In the genomic region with DNA sequence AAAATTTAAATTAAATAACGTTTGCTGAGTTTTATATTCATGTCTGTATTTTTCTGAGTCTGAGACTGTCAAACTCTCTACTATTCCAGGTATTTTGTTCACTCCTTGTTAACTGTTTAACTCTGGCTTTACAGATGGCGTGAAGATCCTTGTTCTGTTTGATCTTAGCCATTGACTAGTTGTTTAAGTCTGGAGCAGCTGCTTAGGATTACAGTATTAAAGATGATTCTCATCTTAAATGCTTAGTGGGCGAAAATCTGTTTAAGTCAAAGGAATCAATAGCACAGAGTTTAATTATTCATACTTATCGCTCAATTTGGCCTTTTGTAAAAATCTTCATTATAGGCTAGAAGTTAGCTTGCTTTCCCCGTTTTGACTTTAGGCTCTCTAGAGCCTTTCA, we compare ENCODE assay signal across 12 cellular contexts. TPM values are rescaled to one million over a fixed set of nuclear protein-coding genes. Genes with fewer than 3 reads are reported as not detected.
DNase-seq lines count a peak whose midpoint lies in the region; ATAC-seq and TF ChIP-seq lines count a peak whose summit lies in the region.
"Had no signal": no experiment of that assay in that cellular context is flagged by ENCODE, and none has a peak within 500 bp of the region (broad histone marks: within the 10 kb centered on the region; RNA-seq: fewer than 3 reads in every experiment).

No MANE protein-coding gene starts in this region.

- ATAC-seq in GM21723 (IDR thresholded peaks at IDR 0.05; ENCODE audit: unreplicated experiment) (no peak), GM19452 (IDR thresholded peaks at IDR 0.05; ENCODE audit: unreplicated experiment) (no peak), HG02981 (IDR thresholded peaks at IDR 0.05; ENCODE audit: unreplicated experiment) (no peak)
- ATAC-seq: activated T-cell treated with anti-CD3 and anti-CD28 coated beads, Interleukin-2, amount 50 U/mL, for 72 hours had no signal

- H3K4ac ChIP-seq in mesenchymal stem cell (ENCODE audit: low read depth in 1 of 2, low read length in 2 of 2), result no peak overlapping the region

- H3K18ac ChIP-seq in mesenchymal stem cell (ENCODE audit: low read depth in 1 of 2, low read length in 2 of 2), result no peak overlapping the region

- peaks cover 15% of the 10 kb centered on the region for H3K9me3 ChIP-seq in mesenchymal stem cell (ENCODE audit: control insufficient read depth, low read length)
- no peaks in the 10 kb centered on the region for H3K9me3 ChIP-seq in testis

- no peak overlapping the region for H2BK120ac ChIP-seq in mesenchymal stem cell (ENCODE audit: low read depth, low read length)

- no peak overlapping the region for H3K4me2 ChIP-seq in mesenchymal stem cell (ENCODE audit: low read length, poor library complexity, severe bottlenecking)

- H3K79me1 ChIP-seq in mesenchymal stem cell (replicated peaks; ENCODE audit: low read length, poor library complexity, severe bottlenecking), result peaks cover 15% of the 10 kb centered on the region

- no peak for TF ChIP-seq POLR2A in testis (IDR thresholded peaks at IDR 0.05)

- H4K8ac ChIP-seq in mesenchymal stem cell (ENCODE audit: low read length), result no peak overlapping the region

- no peak overlapping the region for H2BK15ac ChIP-seq in mesenchymal stem cell (ENCODE audit: low read depth, poor library complexity, severe bottlenecking)

- no peak overlapping the region for H3K14ac ChIP-seq in mesenchymal stem cell (ENCODE audit: low read length in 2 of 2)

- H3K9ac ChIP-seq in mesenchymal stem cell (ENCODE audit: low read length), result peak overlapping the region; percentile 99

- 100% methylated on average over 2 of the region's 5 CpGs for WGBS in mesenchymal stem cell
- 36 to 42% methylated on average over 5 of the region's 5 CpGs for WGBS in testis, 2 donors

- DNase-seq in NCI-H524 (lab: John Stamatoyannopoulos, UW) (peak; percentile 54 to 90), cardiac fibroblast (ENCODE audit: low read depth in 2 of 2) (no peak), mesenchymal stem cell (no peak), testis (no peak), hippocampal formation (lab: John Stamatoyannopoulos, UW) (no peak)
- DNase-seq: activated T-cell treated with anti-CD3 and anti-CD28 coated beads, Interleukin-2, amount 50 U/mL, for 72 hours; naive B cell; NCI-H2107; stimulated activated CD4-positive, alpha-beta T cell treated with anti-CD3 and anti-CD28 coated beads, Interleukin-2, amount 100 ng/mL, for 48 hours had no signal

- no peak overlapping the region for H2BK12ac ChIP-seq in mesenchymal stem cell (ENCODE audit: low read length in 2 of 2)

- no peak overlapping the region for H2AFZ ChIP-seq in mesenchymal stem cell (ENCODE audit: low read depth, low read length)

- H3K36me3 ChIP-seq in mesenchymal stem cell (ENCODE audit: control insufficient read depth in 1 of 2, insufficient read depth in 2 of 2, low read depth in 1 of 2, low read length in 2 of 2), result no peaks in the 10 kb centered on the region
- H3K36me3 ChIP-seq in testis (ENCODE audit: low read depth, missing control alignments), result no peaks in the 10 kb centered on the region

- H3K4me1 ChIP-seq in mesenchymal stem cell (ENCODE audit: control insufficient read depth, insufficient read depth, low read depth, low read length) (no peaks in the 10 kb centered on the region), testis (peaks cover 19% of the 10 kb centered on the region)

- H3K27ac ChIP-seq in mesenchymal stem cell (ENCODE audit: low read length, poor library complexity, severe bottlenecking) (no peak overlapping the region), testis (peak overlapping the region; percentile 92 to 96)

- H2AK5ac ChIP-seq in mesenchymal stem cell (ENCODE audit: low read length, severe bottlenecking), result no peak overlapping the region

- no peak overlapping the region for H2BK5ac ChIP-seq in mesenchymal stem cell (ENCODE audit: low read depth, low read length, poor library complexity, severe bottlenecking)

- TF ChIP-seq CTCF in cardiac fibroblast (IDR thresholded peaks at IDR 0.05; ENCODE audit: low read depth, low read length) (no peak), testis (IDR thresholded peaks at IDR 0.05) (no peak)

- intact Hi-C loops in testis (cut with DNase I; ENCODE audit: low total_unique reads), result no loop called here

- no peaks in the 10 kb centered on the region for H3K27me3 ChIP-seq in mesenchymal stem cell (ENCODE audit: control insufficient read depth in 1 of 2, insufficient read depth in 1 of 2, low read length in 2 of 2)
- H3K27me3 ChIP-seq in testis, result no peaks in the 10 kb centered on the region

- H4K91ac ChIP-seq in mesenchymal stem cell (ENCODE audit: low read length), result no peak overlapping the region

- peak overlapping the region; percentile 66 to 69 for H3K4me3 ChIP-seq in cardiac fibroblast (replicated peaks in 1 of 2; ENCODE audit: low read depth in 2 of 2, low read length in 2 of 2)
- H3K4me3 ChIP-seq in mesenchymal stem cell (ENCODE audit: insufficient read depth in 1 of 2, low read depth in 1 of 2, low read length in 2 of 2), result peak overlapping the region in 1 of 2 experiments; percentile 92
- H3K4me3 ChIP-seq in testis, result peak overlapping the region; percentile 81 to 84

- H3K23ac ChIP-seq in mesenchymal stem cell (ENCODE audit: low read length in 2 of 2), result no peak overlapping the region

RNA-seq across cellular contexts. Expression of a gene that starts 2.4 kb away (rescaled TPM):
- 41.5 TPM for polyA plus RNA-seq in mesenchymal stem cell (2013, experiment 1 of 2)
- polyA plus RNA-seq in mesenchymal stem cell (2013, experiment 2 of 2), result 38.1 TPM
- total RNA-seq in testis, result 100 to 1,000 TPM; 102 to 121 TPM
- 18.3 TPM for polyA plus RNA-seq in testis (ENCODE audit: insufficient read depth, low read depth, low replicate concordance)

Comparison
In these comparisons a context has a peak if more than half of its experiments do, and no peak if none do; other contexts are left out.
1. DNase-seq: peak in NCI-H524 (2 of 2); none in cardiac fibroblast (0 of 2), mesenchymal stem cell (single experiment), testis (single experiment) and hippocampal formation (0 of 2).